ENCODE assay signal across 23 cellular contexts in genomic region chr1:73781257-73781656, GRCh38.
DNase-seq lines count a peak whose midpoint lies in the region; ATAC-seq, FAIRE-seq and TF ChIP-seq lines count a peak whose summit lies in the region.
"Had no signal": no experiment of that assay in that cellular context is flagged by ENCODE, and none has a peak within 500 bp of the region (broad histone marks: within the 10 kb centered on the region; RNA-seq: fewer than 3 reads in every experiment).

No MANE protein-coding gene starts in this region.

- no peaks in the 10 kb centered on the region for H3K9me3 Mint-ChIP-seq in astrocyte (ENCODE audit: unreplicated experiment)
- H3K9me3 Mint-ChIP-seq: activated naive CD4-positive, alpha-beta T cell treated with anti-CD3 and anti-CD28 coated beads for 36 hours had no signal

- TF ChIP-seq CTCF in astrocyte (IDR thresholded peaks at IDR 0.05; ENCODE audit: insufficient read depth, low read depth, low read length): no peak

- no peak for ATAC-seq in GM19035 (IDR thresholded peaks at IDR 0.05; ENCODE audit: unreplicated experiment)
- ATAC-seq: activated CD8-positive, alpha-beta memory T cell treated with anti-CD3 and anti-CD28 coated beads, Interleukin-2, amount 10 ng/mL, durations not matched to agents 7 days and 5 days; heart left ventricle; naive thymus-derived CD4-positive, alpha-beta T cell; right cardiac atrium had no signal

- DNase-seq in H4 (ENCODE audit: low spot score) (peak; percentile 16), astrocyte (ENCODE audit: low read depth) (peak; percentile 25), foreskin melanocyte (peak; percentile 2), SHP77 (lab: John Stamatoyannopoulos, UW) (no peak), HCEC 1CT (no peak), dermis blood vessel endothelial cell (no peak)
- DNase-seq: activated CD4-positive, alpha-beta T cell treated with anti-CD3 and anti-CD28 coated beads, Interleukin-2, amount 50 U/mL, for 1 hour; activated CD8-positive, alpha-beta memory T cell treated with anti-CD3 and anti-CD28 coated beads, Interleukin-2, amount 10 ng/mL, durations not matched to agents 7 days and 5 days; activated naive CD4-positive, alpha-beta T cell treated with anti-CD3 and anti-CD28 coated beads for 36 hours; heart left ventricle; Karpas-422; left ventricle myocardium inferior; naive thymus-derived CD4-positive, alpha-beta T cell; NCI-H1694; NCI-H524; right cardiac atrium had no signal

- H3K9ac ChIP-seq in astrocyte (ENCODE audit: low read length): no peak overlapping the region

- H3K36me3 Mint-ChIP-seq in astrocyte (ENCODE audit: low read depth, unreplicated experiment): no peaks in the 10 kb centered on the region
- H3K36me3 Mint-ChIP-seq: activated CD8-positive, alpha-beta memory T cell treated with anti-CD3 and anti-CD28 coated beads, Interleukin-2, amount 10 ng/mL, durations not matched to agents 7 days and 5 days; naive thymus-derived CD4-positive, alpha-beta T cell had no signal

- no peak overlapping the region for H3K4me3 ChIP-seq in ACC112 (ENCODE audit: low read depth, low read length)
- no peak overlapping the region for H3K4me3 ChIP-seq in astrocyte (ENCODE audit: insufficient read depth, low read depth, low read length)
- H3K4me3 ChIP-seq: cardiac muscle cell, heart left ventricle, left ventricle myocardium inferior, SK-N-MC had no signal

- H3K27me3 ChIP-seq in ACC112 (ENCODE audit: insufficient read depth, low read length) (no peaks in the 10 kb centered on the region), astrocyte (ENCODE audit: insufficient read depth, low read length) (no peaks in the 10 kb centered on the region)
- H3K27me3 ChIP-seq: cardiac muscle cell, heart left ventricle had no signal

- H3K4me3 Mint-ChIP-seq in astrocyte (ENCODE audit: unreplicated experiment): no peak overlapping the region
- H3K4me3 Mint-ChIP-seq: activated CD8-positive, alpha-beta memory T cell treated with anti-CD3 and anti-CD28 coated beads, Interleukin-2, amount 10 ng/mL, durations not matched to agents 7 days and 5 days; activated naive CD4-positive, alpha-beta T cell treated with anti-CD3 and anti-CD28 coated beads for 36 hours; naive thymus-derived CD4-positive, alpha-beta T cell; stimulated activated naive CD8-positive, alpha-beta T cell treated with anti-CD3 and anti-CD28 coated beads, Interleukin-15, Interleukin-2, amounts not matched to agents 100 ng/mL and 50 ng/mL, for 24 hours had no signal

- peak overlapping the region; percentile 70 for H3K27ac Mint-ChIP-seq in astrocyte (ENCODE audit: unreplicated experiment)
- H3K27ac Mint-ChIP-seq: activated CD8-positive, alpha-beta memory T cell treated with anti-CD3 and anti-CD28 coated beads, Interleukin-2, amount 10 ng/mL, durations not matched to agents 7 days and 5 days; activated naive CD4-positive, alpha-beta T cell treated with anti-CD3 and anti-CD28 coated beads for 36 hours; naive thymus-derived CD4-positive, alpha-beta T cell; stimulated activated naive CD8-positive, alpha-beta T cell treated with anti-CD3 and anti-CD28 coated beads, Interleukin-15, Interleukin-2, amounts not matched to agents 100 ng/mL and 50 ng/mL, for 24 hours had no signal

- H3K4me2 ChIP-seq in astrocyte (ENCODE audit: low read length): no peak overlapping the region

- H3K4me1 Mint-ChIP-seq in astrocyte (ENCODE audit: low read depth, unreplicated experiment): peaks cover 8% of the 10 kb centered on the region
- H3K4me1 Mint-ChIP-seq: activated CD8-positive, alpha-beta memory T cell treated with anti-CD3 and anti-CD28 coated beads, Interleukin-2, amount 10 ng/mL, durations not matched to agents 7 days and 5 days; naive thymus-derived CD4-positive, alpha-beta T cell had no signal

- peak overlapping the region; percentile 64 for H2AFZ ChIP-seq in ACC112 (ENCODE audit: low read length, unreplicated experiment)
- H2AFZ ChIP-seq in astrocyte (ENCODE audit: low read depth, low read length): peak overlapping the region; percentile 30

- H3K36me3 ChIP-seq in ACC112 (ENCODE audit: insufficient read depth, low read length): no peaks in the 10 kb centered on the region
- no peaks in the 10 kb centered on the region for H3K36me3 ChIP-seq in astrocyte (ENCODE audit: insufficient read depth, low read length)
- H3K36me3 ChIP-seq: cardiac muscle cell, heart left ventricle, left ventricle myocardium inferior had no signal

- H3K27me3 Mint-ChIP-seq in astrocyte (ENCODE audit: low read depth, unreplicated experiment): no peaks in the 10 kb centered on the region
- H3K27me3 Mint-ChIP-seq: activated CD8-positive, alpha-beta memory T cell treated with anti-CD3 and anti-CD28 coated beads, Interleukin-2, amount 10 ng/mL, durations not matched to agents 7 days and 5 days; stimulated activated naive CD8-positive, alpha-beta T cell treated with anti-CD3 and anti-CD28 coated beads, Interleukin-15, Interleukin-2, amounts not matched to agents 100 ng/mL and 50 ng/mL, for 24 hours had no signal

- H3K79me2 ChIP-seq in ACC112 (ENCODE audit: control insufficient read depth, insufficient read depth, low read length, unreplicated experiment): no peaks in the 10 kb centered on the region
- H3K79me2 ChIP-seq in astrocyte (ENCODE audit: insufficient read depth, low read length): no peaks in the 10 kb centered on the region

- H3K4me1 ChIP-seq in ACC112 (ENCODE audit: control insufficient read depth, insufficient read depth, low read length, unreplicated experiment): peaks cover 13% of the 10 kb centered on the region
- no peaks in the 10 kb centered on the region for H3K4me1 ChIP-seq in astrocyte (ENCODE audit: insufficient read depth, low read length)
- H3K4me1 ChIP-seq: heart left ventricle, left ventricle myocardium inferior had no signal

- FAIRE-seq in astrocyte (lab: Jason Lieb, UNC): no peak

- no peaks in the 10 kb centered on the region for H4K20me1 ChIP-seq in astrocyte (ENCODE audit: insufficient read depth, low read length)

- H3K27ac ChIP-seq in ACC112 (ENCODE audit: low read depth, low read length): peak overlapping the region; percentile 6; the same call in 1 of the 2 replicates
- no peak overlapping the region for H3K27ac ChIP-seq in astrocyte (ENCODE audit: low read depth, low read length)
- H3K27ac ChIP-seq: C4-2B, cardiac muscle cell, heart left ventricle, left ventricle myocardium inferior, RWPE1, SK-N-MC had no signal

- no peaks in the 10 kb centered on the region for H3K9me3 ChIP-seq in astrocyte (ENCODE audit: insufficient read depth, low read depth, low read length)
- H3K9me3 ChIP-seq: heart left ventricle, left ventricle myocardium inferior had no signal

Comparison
In these comparisons a context has a peak if more than half of its experiments do, and no peak if none do; other contexts are left out.
1. DNase-seq: peak in H4 (single experiment), astrocyte (single experiment) and foreskin melanocyte (single experiment); none in SHP77 (0 of 2), HCEC 1CT (single experiment) and dermis blood vessel endothelial cell (single experiment).